ENCODE assay signal across 1 cellular context in the genomic region with DNA sequence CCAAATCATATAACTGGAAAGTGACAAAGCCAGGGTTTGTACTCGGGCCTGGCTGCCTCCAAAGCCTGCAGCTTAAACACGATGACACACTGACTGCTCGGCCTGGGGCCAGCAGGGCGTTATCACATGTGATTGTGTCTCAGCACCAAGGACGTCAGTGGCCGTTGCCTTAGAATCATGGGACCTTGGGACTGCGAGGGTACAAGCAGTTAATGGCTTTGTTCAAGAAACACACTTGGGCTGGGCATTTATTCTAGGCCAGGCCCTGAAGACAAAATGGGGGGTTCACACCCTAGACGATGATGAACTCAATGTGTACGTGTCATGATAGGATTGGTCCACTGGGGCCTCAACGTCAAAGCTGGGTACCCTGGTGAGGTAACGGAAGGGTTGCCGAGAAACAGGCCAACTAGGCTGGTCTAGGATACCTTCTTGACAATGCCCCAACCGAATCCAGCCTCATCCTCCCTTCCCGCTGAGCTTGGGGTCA.
TF ChIP-seq lines count a peak whose summit lies in the region.

No MANE protein-coding gene starts in this region.

TF ChIP-seq in K562, 482 proteins besides CTCF, POLR2A, EP300 and RAD21 (continues in another document):
- TF ChIP-seq, protein P1, sequence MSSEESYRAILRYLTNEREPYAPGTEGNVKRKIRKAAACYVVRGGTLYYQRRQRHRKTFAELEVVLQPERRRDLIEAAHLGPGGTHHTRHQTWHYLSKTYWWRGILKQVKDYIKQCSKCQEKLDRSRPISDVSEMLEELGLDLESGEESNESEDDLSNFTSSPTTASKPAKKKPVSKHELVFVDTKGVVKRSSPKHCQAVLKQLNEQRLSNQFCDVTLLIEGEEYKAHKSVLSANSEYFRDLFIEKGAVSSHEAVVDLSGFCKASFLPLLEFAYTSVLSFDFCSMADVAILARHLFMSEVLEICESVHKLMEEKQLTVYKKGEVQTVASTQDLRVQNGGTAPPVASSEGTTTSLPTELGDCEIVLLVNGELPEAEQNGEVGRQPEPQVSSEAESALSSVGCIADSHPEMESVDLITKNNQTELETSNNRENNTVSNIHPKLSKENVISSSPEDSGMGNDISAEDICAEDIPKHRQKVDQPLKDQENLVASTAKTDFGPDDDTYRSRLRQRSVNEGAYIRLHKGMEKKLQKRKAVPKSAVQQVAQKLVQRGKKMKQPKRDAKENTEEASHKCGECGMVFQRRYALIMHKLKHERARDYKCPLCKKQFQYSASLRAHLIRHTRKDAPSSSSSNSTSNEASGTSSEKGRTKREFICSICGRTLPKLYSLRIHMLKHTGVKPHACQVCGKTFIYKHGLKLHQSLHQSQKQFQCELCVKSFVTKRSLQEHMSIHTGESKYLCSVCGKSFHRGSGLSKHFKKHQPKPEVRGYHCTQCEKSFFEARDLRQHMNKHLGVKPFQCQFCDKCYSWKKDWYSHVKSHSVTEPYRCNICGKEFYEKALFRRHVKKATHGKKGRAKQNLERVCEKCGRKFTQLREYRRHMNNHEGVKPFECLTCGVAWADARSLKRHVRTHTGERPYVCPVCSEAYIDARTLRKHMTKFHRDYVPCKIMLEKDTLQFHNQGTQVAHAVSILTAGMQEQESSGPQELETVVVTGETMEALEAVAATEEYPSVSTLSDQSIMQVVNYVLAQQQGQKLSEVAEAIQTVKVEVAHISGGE (CRISPR knock-in tag; IDR thresholded peaks at IDR 0.05), result peak in 1 of 3 experiments; percentile 63; a peak in 2 of 6 replicates
- TF ChIP-seq ZKSCAN8 (CRISPR knock-in tag; IDR thresholded peaks at IDR 0.05), result peak; percentile 76; the same call in 1 of the 2 replicates
- TF ChIP-seq NBN (IDR thresholded peaks at IDR 0.05; ENCODE audit: low read depth), result no peak
- peak; percentile 66 for TF ChIP-seq FOXJ2 (tag; IDR thresholded peaks at IDR 0.05)
- no peak for TF ChIP-seq CREB1 (IDR thresholded peaks at IDR 0.05)
- TF ChIP-seq CREB1 (CRISPR knock-in tag; IDR thresholded peaks at IDR 0.05), result peak; percentile 32; the same call in 1 of the 2 replicates
- no peak for TF ChIP-seq MED1 (CRISPR knock-in tag; IDR thresholded peaks at IDR 0.05; ENCODE audit: borderline replicate concordance)
- TF ChIP-seq, protein P2, sequence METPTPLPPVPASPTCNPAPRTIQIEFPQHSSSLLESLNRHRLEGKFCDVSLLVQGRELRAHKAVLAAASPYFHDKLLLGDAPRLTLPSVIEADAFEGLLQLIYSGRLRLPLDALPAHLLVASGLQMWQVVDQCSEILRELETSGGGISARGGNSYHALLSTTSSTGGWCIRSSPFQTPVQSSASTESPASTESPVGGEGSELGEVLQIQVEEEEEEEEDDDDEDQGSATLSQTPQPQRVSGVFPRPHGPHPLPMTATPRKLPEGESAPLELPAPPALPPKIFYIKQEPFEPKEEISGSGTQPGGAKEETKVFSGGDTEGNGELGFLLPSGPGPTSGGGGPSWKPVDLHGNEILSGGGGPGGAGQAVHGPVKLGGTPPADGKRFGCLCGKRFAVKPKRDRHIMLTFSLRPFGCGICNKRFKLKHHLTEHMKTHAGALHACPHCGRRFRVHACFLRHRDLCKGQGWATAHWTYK (CRISPR knock-in tag; IDR thresholded peaks at IDR 0.05), result peak; percentile 78
- TF ChIP-seq, protein P3, sequence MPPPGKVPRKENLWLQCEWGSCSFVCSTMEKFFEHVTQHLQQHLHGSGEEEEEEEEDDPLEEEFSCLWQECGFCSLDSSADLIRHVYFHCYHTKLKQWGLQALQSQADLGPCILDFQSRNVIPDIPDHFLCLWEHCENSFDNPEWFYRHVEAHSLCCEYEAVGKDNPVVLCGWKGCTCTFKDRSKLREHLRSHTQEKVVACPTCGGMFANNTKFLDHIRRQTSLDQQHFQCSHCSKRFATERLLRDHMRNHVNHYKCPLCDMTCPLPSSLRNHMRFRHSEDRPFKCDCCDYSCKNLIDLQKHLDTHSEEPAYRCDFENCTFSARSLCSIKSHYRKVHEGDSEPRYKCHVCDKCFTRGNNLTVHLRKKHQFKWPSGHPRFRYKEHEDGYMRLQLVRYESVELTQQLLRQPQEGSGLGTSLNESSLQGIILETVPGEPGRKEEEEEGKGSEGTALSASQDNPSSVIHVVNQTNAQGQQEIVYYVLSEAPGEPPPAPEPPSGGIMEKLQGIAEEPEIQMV (tag; conservative IDR thresholded peaks at IDR 0.05; ENCODE audit: low read depth), result peak; percentile 60; the same call in 1 of the 2 replicates
- TF ChIP-seq ZFX (CRISPR knock-in tag; IDR thresholded peaks at IDR 0.05), result peak; percentile 62
- TF ChIP-seq FOXK2 (conservative IDR thresholded peaks at IDR 0.05 in 1 of 2, IDR thresholded peaks at IDR 0.05 in 1 of 2; ENCODE audit: low read depth in 2 of 2), result no peak
- TF ChIP-seq, protein P4, sequence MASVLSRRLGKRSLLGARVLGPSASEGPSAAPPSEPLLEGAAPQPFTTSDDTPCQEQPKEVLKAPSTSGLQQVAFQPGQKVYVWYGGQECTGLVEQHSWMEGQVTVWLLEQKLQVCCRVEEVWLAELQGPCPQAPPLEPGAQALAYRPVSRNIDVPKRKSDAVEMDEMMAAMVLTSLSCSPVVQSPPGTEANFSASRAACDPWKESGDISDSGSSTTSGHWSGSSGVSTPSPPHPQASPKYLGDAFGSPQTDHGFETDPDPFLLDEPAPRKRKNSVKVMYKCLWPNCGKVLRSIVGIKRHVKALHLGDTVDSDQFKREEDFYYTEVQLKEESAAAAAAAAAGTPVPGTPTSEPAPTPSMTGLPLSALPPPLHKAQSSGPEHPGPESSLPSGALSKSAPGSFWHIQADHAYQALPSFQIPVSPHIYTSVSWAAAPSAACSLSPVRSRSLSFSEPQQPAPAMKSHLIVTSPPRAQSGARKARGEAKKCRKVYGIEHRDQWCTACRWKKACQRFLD (CRISPR knock-in tag; IDR thresholded peaks at IDR 0.05), result peak; percentile 82; the same call in 1 of the 2 replicates
- peak; percentile 77 for TF ChIP-seq ZNF589 (CRISPR knock-in tag; IDR thresholded peaks at IDR 0.05; ENCODE audit: low read depth)
- TF ChIP-seq, protein P5, sequence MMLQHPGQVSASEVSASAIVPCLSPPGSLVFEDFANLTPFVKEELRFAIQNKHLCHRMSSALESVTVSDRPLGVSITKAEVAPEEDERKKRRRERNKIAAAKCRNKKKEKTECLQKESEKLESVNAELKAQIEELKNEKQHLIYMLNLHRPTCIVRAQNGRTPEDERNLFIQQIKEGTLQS (IDR thresholded peaks at IDR 0.05), result peak; percentile 30; the same call in 1 of the 2 replicates
- TF ChIP-seq, protein P5 (CRISPR knock-in tag; conservative IDR thresholded peaks at IDR 0.05), result no peak
- TF ChIP-seq MEF2D (tag; conservative IDR thresholded peaks at IDR 0.05; ENCODE audit: low read depth), result peak; percentile 61; the same call in 1 of the 2 replicates
- no peak for TF ChIP-seq HNRNPK (IDR thresholded peaks at IDR 0.05; ENCODE audit: low read depth, low read length, poor library complexity, severe bottlenecking)
- no peak for TF ChIP-seq NR2C2 (CRISPR knock-in tag; IDR thresholded peaks at IDR 0.05)
- peak; percentile 81 for TF ChIP-seq NR2C2 (tag; IDR thresholded peaks at IDR 0.05)
- TF ChIP-seq, protein P6, sequence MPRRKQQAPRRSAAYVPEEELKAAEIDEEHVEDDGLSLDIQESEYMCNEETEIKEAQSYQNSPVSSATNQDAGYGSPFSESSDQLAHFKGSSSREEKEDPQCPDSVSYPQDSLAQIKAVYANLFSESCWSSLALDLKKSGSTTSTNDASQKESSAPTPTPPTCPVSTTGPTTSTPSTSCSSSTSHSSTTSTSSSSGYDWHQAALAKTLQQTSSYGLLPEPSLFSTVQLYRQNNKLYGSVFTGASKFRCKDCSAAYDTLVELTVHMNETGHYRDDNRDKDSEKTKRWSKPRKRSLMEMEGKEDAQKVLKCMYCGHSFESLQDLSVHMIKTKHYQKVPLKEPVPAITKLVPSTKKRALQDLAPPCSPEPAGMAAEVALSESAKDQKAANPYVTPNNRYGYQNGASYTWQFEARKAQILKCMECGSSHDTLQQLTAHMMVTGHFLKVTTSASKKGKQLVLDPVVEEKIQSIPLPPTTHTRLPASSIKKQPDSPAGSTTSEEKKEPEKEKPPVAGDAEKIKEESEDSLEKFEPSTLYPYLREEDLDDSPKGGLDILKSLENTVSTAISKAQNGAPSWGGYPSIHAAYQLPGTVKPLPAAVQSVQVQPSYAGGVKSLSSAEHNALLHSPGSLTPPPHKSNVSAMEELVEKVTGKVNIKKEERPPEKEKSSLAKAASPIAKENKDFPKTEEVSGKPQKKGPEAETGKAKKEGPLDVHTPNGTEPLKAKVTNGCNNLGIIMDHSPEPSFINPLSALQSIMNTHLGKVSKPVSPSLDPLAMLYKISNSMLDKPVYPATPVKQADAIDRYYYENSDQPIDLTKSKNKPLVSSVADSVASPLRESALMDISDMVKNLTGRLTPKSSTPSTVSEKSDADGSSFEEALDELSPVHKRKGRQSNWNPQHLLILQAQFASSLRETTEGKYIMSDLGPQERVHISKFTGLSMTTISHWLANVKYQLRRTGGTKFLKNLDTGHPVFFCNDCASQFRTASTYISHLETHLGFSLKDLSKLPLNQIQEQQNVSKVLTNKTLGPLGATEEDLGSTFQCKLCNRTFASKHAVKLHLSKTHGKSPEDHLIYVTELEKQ (CRISPR knock-in tag; IDR thresholded peaks at IDR 0.05), result 0 out of 2 replicates have a peak, but pooled peaks have one; percentile 40
- TF ChIP-seq NR2C1 (IDR thresholded peaks at IDR 0.05), result no peak
- peak; percentile 31; the same call in 1 of the 2 replicates for TF ChIP-seq NR2C1 (tag; IDR thresholded peaks at IDR 0.05)
- TF ChIP-seq, protein P7, sequence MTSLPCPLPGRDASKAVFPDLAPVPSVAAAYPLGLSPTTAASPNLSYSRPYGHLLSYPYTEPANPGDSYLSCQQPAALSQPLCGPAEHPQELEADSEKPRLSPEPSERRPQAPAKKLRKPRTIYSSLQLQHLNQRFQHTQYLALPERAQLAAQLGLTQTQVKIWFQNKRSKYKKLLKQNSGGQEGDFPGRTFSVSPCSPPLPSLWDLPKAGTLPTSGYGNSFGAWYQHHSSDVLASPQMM (CRISPR knock-in tag; IDR thresholded peaks at IDR 0.05), result no peak
- no peak for TF ChIP-seq ZNF253 (CRISPR knock-in tag; conservative IDR thresholded peaks at IDR 0.05)
- TF ChIP-seq NFXL1 (CRISPR knock-in tag; IDR thresholded peaks at IDR 0.05), result 0 out of 2 replicates have a peak, but pooled peaks have one; percentile 12
- peak; percentile 58 for TF ChIP-seq CXXC5 (CRISPR knock-in tag; IDR thresholded peaks at IDR 0.05)
- TF ChIP-seq, protein P8, sequence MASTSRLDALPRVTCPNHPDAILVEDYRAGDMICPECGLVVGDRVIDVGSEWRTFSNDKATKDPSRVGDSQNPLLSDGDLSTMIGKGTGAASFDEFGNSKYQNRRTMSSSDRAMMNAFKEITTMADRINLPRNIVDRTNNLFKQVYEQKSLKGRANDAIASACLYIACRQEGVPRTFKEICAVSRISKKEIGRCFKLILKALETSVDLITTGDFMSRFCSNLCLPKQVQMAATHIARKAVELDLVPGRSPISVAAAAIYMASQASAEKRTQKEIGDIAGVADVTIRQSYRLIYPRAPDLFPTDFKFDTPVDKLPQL (IDR thresholded peaks at IDR 0.05; ENCODE audit: extremely low read depth, insufficient read length), result no peak
- no peak for TF ChIP-seq ELF1 (tag; IDR thresholded peaks at IDR 0.05)
- TF ChIP-seq, protein P9, sequence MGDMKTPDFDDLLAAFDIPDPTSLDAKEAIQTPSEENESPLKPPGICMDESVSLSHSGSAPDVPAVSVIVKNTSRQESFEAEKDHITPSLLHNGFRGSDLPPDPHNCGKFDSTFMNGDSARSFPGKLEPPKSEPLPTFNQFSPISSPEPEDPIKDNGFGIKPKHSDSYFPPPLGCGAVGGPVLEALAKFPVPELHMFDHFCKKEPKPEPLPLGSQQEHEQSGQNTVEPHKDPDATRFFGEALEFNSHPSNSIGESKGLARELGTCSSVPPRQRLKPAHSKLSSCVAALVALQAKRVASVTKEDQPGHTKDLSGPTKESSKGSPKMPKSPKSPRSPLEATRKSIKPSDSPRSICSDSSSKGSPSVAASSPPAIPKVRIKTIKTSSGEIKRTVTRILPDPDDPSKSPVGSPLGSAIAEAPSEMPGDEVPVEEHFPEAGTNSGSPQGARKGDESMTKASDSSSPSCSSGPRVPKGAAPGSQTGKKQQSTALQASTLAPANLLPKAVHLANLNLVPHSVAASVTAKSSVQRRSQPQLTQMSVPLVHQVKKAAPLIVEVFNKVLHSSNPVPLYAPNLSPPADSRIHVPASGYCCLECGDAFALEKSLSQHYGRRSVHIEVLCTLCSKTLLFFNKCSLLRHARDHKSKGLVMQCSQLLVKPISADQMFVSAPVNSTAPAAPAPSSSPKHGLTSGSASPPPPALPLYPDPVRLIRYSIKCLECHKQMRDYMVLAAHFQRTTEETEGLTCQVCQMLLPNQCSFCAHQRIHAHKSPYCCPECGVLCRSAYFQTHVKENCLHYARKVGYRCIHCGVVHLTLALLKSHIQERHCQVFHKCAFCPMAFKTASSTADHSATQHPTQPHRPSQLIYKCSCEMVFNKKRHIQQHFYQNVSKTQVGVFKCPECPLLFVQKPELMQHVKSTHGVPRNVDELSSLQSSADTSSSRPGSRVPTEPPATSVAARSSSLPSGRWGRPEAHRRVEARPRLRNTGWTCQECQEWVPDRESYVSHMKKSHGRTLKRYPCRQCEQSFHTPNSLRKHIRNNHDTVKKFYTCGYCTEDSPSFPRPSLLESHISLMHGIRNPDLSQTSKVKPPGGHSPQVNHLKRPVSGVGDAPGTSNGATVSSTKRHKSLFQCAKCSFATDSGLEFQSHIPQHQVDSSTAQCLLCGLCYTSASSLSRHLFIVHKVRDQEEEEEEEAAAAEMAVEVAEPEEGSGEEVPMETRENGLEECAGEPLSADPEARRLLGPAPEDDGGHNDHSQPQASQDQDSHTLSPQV (IDR thresholded peaks at IDR 0.05), result peak; percentile 31; the same call in 1 of the 2 replicates
- no peak for TF ChIP-seq ZNF707 (CRISPR knock-in tag; conservative IDR thresholded peaks at IDR 0.05)
- TF ChIP-seq, protein P10, sequence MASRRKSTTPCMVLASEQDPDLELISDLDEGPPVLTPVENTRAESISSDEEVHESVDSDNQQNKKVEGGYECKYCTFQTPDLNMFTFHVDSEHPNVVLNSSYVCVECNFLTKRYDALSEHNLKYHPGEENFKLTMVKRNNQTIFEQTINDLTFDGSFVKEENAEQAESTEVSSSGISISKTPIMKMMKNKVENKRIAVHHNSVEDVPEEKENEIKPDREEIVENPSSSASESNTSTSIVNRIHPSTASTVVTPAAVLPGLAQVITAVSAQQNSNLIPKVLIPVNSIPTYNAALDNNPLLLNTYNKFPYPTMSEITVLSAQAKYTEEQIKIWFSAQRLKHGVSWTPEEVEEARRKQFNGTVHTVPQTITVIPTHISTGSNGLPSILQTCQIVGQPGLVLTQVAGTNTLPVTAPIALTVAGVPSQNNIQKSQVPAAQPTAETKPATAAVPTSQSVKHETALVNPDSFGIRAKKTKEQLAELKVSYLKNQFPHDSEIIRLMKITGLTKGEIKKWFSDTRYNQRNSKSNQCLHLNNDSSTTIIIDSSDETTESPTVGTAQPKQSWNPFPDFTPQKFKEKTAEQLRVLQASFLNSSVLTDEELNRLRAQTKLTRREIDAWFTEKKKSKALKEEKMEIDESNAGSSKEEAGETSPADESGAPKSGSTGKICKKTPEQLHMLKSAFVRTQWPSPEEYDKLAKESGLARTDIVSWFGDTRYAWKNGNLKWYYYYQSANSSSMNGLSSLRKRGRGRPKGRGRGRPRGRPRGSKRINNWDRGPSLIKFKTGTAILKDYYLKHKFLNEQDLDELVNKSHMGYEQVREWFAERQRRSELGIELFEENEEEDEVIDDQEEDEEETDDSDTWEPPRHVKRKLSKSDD (conservative IDR thresholded peaks at IDR 0.05; ENCODE audit: low read length), result no peak
- TF ChIP-seq SMAD4 (CRISPR knock-in tag; conservative IDR thresholded peaks at IDR 0.05), result peak; percentile 66
- TF ChIP-seq HNRNPH1 (optimal IDR thresholded peaks at IDR 0.05; ENCODE audit: low read depth, low read length), result no peak
- TF ChIP-seq ZNF584 (CRISPR knock-in tag; IDR thresholded peaks at IDR 0.05; ENCODE audit: low read depth), result peak; percentile 89; the same call in 1 of the 2 replicates
- TF ChIP-seq ZNF766 (CRISPR knock-in tag; conservative IDR thresholded peaks at IDR 0.05), result peak; percentile 53
